9 cellular contexts compared by ENCODE assay signal in the genomic region with DNA sequence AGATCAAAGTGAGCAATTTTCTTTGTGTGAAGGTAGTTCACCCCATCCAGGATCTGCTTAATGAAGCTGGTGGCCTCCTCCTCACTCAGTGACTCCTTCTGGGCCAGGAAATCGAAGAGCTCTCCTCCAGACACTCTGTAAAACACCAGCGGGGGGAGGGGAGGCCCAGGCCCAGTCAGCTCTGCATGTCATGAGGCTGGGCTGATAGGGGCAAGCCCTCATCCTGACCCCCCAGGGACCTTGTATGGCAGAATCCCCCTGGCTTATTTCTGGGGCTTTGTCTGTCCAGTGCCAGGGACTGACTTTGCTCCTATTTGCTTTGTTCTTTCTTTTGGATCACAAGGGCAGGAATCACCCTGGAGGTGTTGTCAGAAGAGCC.
DNase-seq lines count a peak whose midpoint lies in the region; ATAC-seq lines count a peak whose summit lies in the region.
"Had no signal": no experiment of that assay in that cellular context is flagged by ENCODE, and none has a peak within 500 bp of the region (broad histone marks: within the 10 kb centered on the region; RNA-seq: fewer than 3 reads in every experiment).

No MANE protein-coding gene starts in this region.

- no peak for ATAC-seq in left lobe of liver
- no peak for ATAC-seq in GM19023 (IDR thresholded peaks at IDR 0.05; ENCODE audit: unreplicated experiment)

- H3K27ac ChIP-seq in subcutaneous abdominal adipose tissue (ENCODE audit: low read depth, low read length) (peak overlapping the region; percentile 71), SJCRH30 (no peak overlapping the region)
- H3K27ac ChIP-seq: 22Rv1 had no signal

- no peak overlapping the region for H3K4me3 ChIP-seq in subcutaneous abdominal adipose tissue (ENCODE audit: low read depth in 1 of 5, low read length in 5 of 5)
- H3K4me3 ChIP-seq in SJCRH30: no peak overlapping the region

- peak; percentile 64 for DNase-seq in NCI-H82 (lab: John Stamatoyannopoulos, UW)
- no peak for DNase-seq in NCI-H82 treated with DMSO at 0.1 percent for 48 hours (lab: John Stamatoyannopoulos, UW; ENCODE audit: unreplicated experiment)
- DNase-seq in activated CD4-positive, alpha-beta T cell treated with anti-CD3 and anti-CD28 coated beads, Interleukin-2, amount 50 U/mL, for 1 hour: peak; percentile 66
- DNase-seq in left lobe of liver (ENCODE audit: low spot score): peak; percentile 44
- no peak for DNase-seq in SJCRH30
- DNase-seq in AG20443 (ENCODE audit: low spot score): no peak

- H3K4me1 ChIP-seq in subcutaneous abdominal adipose tissue (ENCODE audit: control insufficient read depth in 5 of 5, insufficient read depth in 5 of 5, low read length in 5 of 5) (peaks cover 4 to 52% (median 48%) of the 10 kb centered on the region in 5 donors), SJCRH30 (no peaks in the 10 kb centered on the region)

- no peak overlapping the region for H3K9ac ChIP-seq in subcutaneous abdominal adipose tissue (ENCODE audit: low read length in 5 of 5)

- no peaks in the 10 kb centered on the region for H3K9me3 ChIP-seq in subcutaneous abdominal adipose tissue (ENCODE audit: control insufficient read depth in 5 of 5, low read length in 5 of 5)
- no peaks in the 10 kb centered on the region; the same call in 1 of the 2 replicates for H3K9me3 ChIP-seq in SJCRH30 (replicated peaks)

- H3K36me3 ChIP-seq in subcutaneous abdominal adipose tissue (ENCODE audit: control insufficient read depth in 5 of 5, insufficient read depth in 5 of 5, low read length in 5 of 5) (peaks cover 0 to 13% (median 9%) of the 10 kb centered on the region in 5 donors), SJCRH30 (no peaks in the 10 kb centered on the region)

- H3K27me3 ChIP-seq in subcutaneous abdominal adipose tissue (ENCODE audit: control insufficient read depth in 5 of 5, insufficient read depth in 4 of 5, low read length in 5 of 5) (no peaks in the 10 kb centered on the region), SJCRH30 (no peaks in the 10 kb centered on the region)

Comparison
In these comparisons a context has a peak if more than half of its experiments do, and no peak if none do; other contexts are left out.
1. DNase-seq: peak in NCI-H82 (single experiment), activated CD4-positive, alpha-beta T cell treated with anti-CD3 and anti-CD28 coated beads, Interleukin-2, amount 50 U/mL, for 1 hour (single experiment) and left lobe of liver (single experiment); none in NCI-H82 treated with DMSO at 0.1 percent for 48 hours (single experiment), SJCRH30 (0 of 2) and AG20443 (single experiment).